Comparison of ENCODE assay signal across 15 cellular contexts in genomic region chr22:39298194-39298987, GRCh38. TPM values are rescaled to one million over a fixed set of nuclear protein-coding genes. Genes with fewer than 3 reads are reported as not detected.
A peak's percentile ranks its signal among the peaks of the same experiment; 100 is the strongest.
DNase-seq lines count a peak whose midpoint lies in the region; ATAC-seq, FAIRE-seq and TF ChIP-seq lines count a peak whose summit lies in the region.
"Had no signal": no experiment of that assay in that cellular context is flagged by ENCODE, and none has a peak within 500 bp of the region (broad histone marks: within the 10 kb centered on the region; RNA-seq: fewer than 3 reads in every experiment).

No MANE protein-coding gene starts in this region.

- H3K36me3 ChIP-seq in SJSA1 (no peaks in the 10 kb centered on the region), skeletal muscle satellite cell (ENCODE audit: insufficient read depth, low read length) (no peaks in the 10 kb centered on the region)

- H3K9me3 ChIP-seq in SJSA1 (replicated peaks) (no peaks in the 10 kb centered on the region), right cardiac atrium (ENCODE audit: control insufficient read depth, low read length) (no peaks in the 10 kb centered on the region), skeletal muscle satellite cell (replicated peaks; ENCODE audit: low read length) (no peaks in the 10 kb centered on the region)
- H3K9me3 ChIP-seq in CD4-positive, alpha-beta T cell (ENCODE audit: control insufficient read depth, low read length), result no peaks in the 10 kb centered on the region

- H3K4me3 ChIP-seq in SJSA1 (no peak overlapping the region), right cardiac atrium (ENCODE audit: low read length) (no peak overlapping the region), skeletal muscle satellite cell (ENCODE audit: low read length) (no peak overlapping the region)

- H3K4me1 Mint-ChIP-seq in CD4-positive, alpha-beta T cell (ENCODE audit: low read depth), result no peaks in the 10 kb centered on the region

- peak; percentile 70 for DNase-seq in ELF-1 (ENCODE audit: low read depth, low spot score)
- DNase-seq in SJSA1 (ENCODE audit: low read depth in 1 of 2, low spot score in 2 of 2), result no peak
- DNase-seq in right cardiac atrium, result peak in 1 of 3 donors; percentile 69
- DNase-seq in CD4-positive, alpha-beta T cell, result no peak
- no peak for DNase-seq in NCI-H345 (lab: John Stamatoyannopoulos, UW)
- DNase-seq in GM19239 (ENCODE audit: insufficient read length, low spot score), result no peak
- no peak for DNase-seq in activated effector memory CD4-positive, alpha-beta T cell treated with anti-CD3 and anti-CD28 coated beads, Interleukin-2, amount 50 U/mL, for 16 hours
- DNase-seq: activated CD8-positive, alpha-beta T cell treated with anti-CD3 and anti-CD28 coated beads for 36 hours; COR-L47; effector memory CD4-positive, alpha-beta T cell; naive B cell; NCI-H524 treated with DMSO at 0.1 percent for 48 hours; T-helper 17 cell had no signal

- intact Hi-C loops in right cardiac atrium (cut with DNase I), result no loop called here
- intact Hi-C loops in CD4-positive, alpha-beta T cell (cut with DNase I, micrococcal nuclease), result no loop called here

- H3K27me3 ChIP-seq in SJSA1 (replicated peaks) (no peaks in the 10 kb centered on the region), right cardiac atrium (ENCODE audit: control insufficient read depth, insufficient read depth) (no peaks in the 10 kb centered on the region), skeletal muscle satellite cell (ENCODE audit: control insufficient read depth, insufficient read depth, low read length) (no peaks in the 10 kb centered on the region)
- H3K27me3 ChIP-seq in CD4-positive, alpha-beta T cell (ENCODE audit: control insufficient read depth, insufficient read depth, low read length), result peaks cover 7% of the 10 kb centered on the region

- no peak for FAIRE-seq in GM19239 (lab: Jason Lieb, UNC)

- H3K4me3 Mint-ChIP-seq in CD4-positive, alpha-beta T cell, result no peak overlapping the region
- H3K4me3 Mint-ChIP-seq: activated CD8-positive, alpha-beta T cell treated with anti-CD3 and anti-CD28 coated beads for 36 hours; activated naive CD8-positive, alpha-beta T cell; T-helper 17 cell had no signal

- 64% methylated on average over 19 of the region's 19 CpGs for WGBS in right cardiac atrium

- H3K9ac ChIP-seq in skeletal muscle satellite cell (ENCODE audit: low read depth, low read length), result peak overlapping the region; percentile 42

- H3K27ac ChIP-seq in SJSA1, result peak overlapping the region; percentile 82
- H3K27ac ChIP-seq in right cardiac atrium (ENCODE audit: low read length), result peak overlapping the region; percentile 51
- no peak overlapping the region for H3K27ac ChIP-seq in CD4-positive, alpha-beta T cell (ENCODE audit: low read depth, low read length)

- TF ChIP-seq CTCF in CD4-positive, alpha-beta T cell (IDR thresholded peaks at IDR 0.05), result no peak

- ATAC-seq in right cardiac atrium, result peak in 1 of 2 donors; percentile 19
- no peak for ATAC-seq in CD4-positive, alpha-beta T cell (ENCODE audit: poor library complexity)
- ATAC-seq: activated CD8-positive, alpha-beta T cell treated with anti-CD3 and anti-CD28 coated beads for 36 hours; T-helper 17 cell had no signal

- H3K27ac Mint-ChIP-seq in CD4-positive, alpha-beta T cell, result no peak overlapping the region
- H3K27ac Mint-ChIP-seq: activated CD8-positive, alpha-beta T cell treated with anti-CD3 and anti-CD28 coated beads for 36 hours; activated naive CD8-positive, alpha-beta T cell; T-helper 17 cell had no signal

- CTCF ChIA-PET in CD4-positive, alpha-beta T cell (lab: Charles Lee), result interaction anchor here (0.7 kb wide), 2 partner anchors 65 to 439 kb away, joined by 3 read pairs; no protein-coding TSS in a partner anchor

- no peaks in the 10 kb centered on the region for H3K36me3 Mint-ChIP-seq in CD4-positive, alpha-beta T cell (ENCODE audit: low read depth)
- H3K36me3 Mint-ChIP-seq: activated naive CD8-positive, alpha-beta T cell; naive B cell had no signal

- peaks cover 37% of the 10 kb centered on the region for H3K27me3 Mint-ChIP-seq in CD4-positive, alpha-beta T cell

- no peak overlapping the region for H3K4me2 ChIP-seq in skeletal muscle satellite cell (ENCODE audit: low read length)

- POLR2A ChIA-PET in CD4-positive, alpha-beta T cell (lab: Charles Lee), result no interaction called here

- H3K9me3 Mint-ChIP-seq in CD4-positive, alpha-beta T cell, result no peaks in the 10 kb centered on the region
- H3K9me3 Mint-ChIP-seq: activated CD8-positive, alpha-beta T cell treated with anti-CD3 and anti-CD28 coated beads for 36 hours; naive B cell had no signal

- H3K4me1 ChIP-seq in SJSA1 (replicated peaks) (peaks cover 54% of the 10 kb centered on the region), right cardiac atrium (ENCODE audit: control insufficient read depth, insufficient read depth, low read length) (peaks cover 2% of the 10 kb centered on the region), skeletal muscle satellite cell (ENCODE audit: control insufficient read depth, insufficient read depth, low read length) (peaks cover 30% of the 10 kb centered on the region)

RNA-seq across cellular contexts. Expression of gene RPL3, which starts 21.0 kb away (rescaled TPM):
- 1,074 and 1,435 TPM in 2 replicates for total RNA-seq in SJSA1 (2014; rRNA removed; shearing (Covaris generic))
- total RNA-seq in right cardiac atrium, result 1,000 to 10,000 TPM in 2 of 4 donors, 100 to 1,000 TPM in 2; 948 to 1,416 (median 984) TPM
- polyA plus RNA-seq in right cardiac atrium, result 1,325 TPM
- 2,395 and 3,503 TPM in 2 replicates for total RNA-seq in skeletal muscle satellite cell (2012; rRNA removed)
- 1,000 to 10,000 TPM; 3,952 to 3,974 TPM for total RNA-seq in CD4-positive, alpha-beta T cell

RNA-seq across cellular contexts. Expression of gene SYNGR1, which starts 51.4 kb away (rescaled TPM):
- total RNA-seq in SJSA1 (2014; rRNA removed; shearing (Covaris generic)), result 8.4 and 18.6 TPM in 2 replicates
- 10 to 100 TPM; 66.4 to 82.0 (median 70.5) TPM for total RNA-seq in right cardiac atrium
- 101 TPM for polyA plus RNA-seq in right cardiac atrium
- 1.7 TPM in 1 of 2 replicates, not detected in the other for total RNA-seq in skeletal muscle satellite cell (2012; rRNA removed)
- total RNA-seq in CD4-positive, alpha-beta T cell, result under 1 TPM; 0.44 to 0.59 TPM

RNA-seq across cellular contexts. Expression of gene PDGFB, which starts 53.6 kb away (rescaled TPM):
- total RNA-seq in SJSA1 (2014; rRNA removed; shearing (Covaris generic)), result 0.13 TPM in 1 of 2 replicates, not detected in the other
- 10 to 100 TPM in 3 of 4 donors, 1 to 10 TPM in 1; 9.3 to 82.1 (median 20.6) TPM for total RNA-seq in right cardiac atrium
- 15.4 TPM for polyA plus RNA-seq in right cardiac atrium
- 0.25 and 0.87 TPM in 2 replicates for total RNA-seq in skeletal muscle satellite cell (2012; rRNA removed)
- total RNA-seq in CD4-positive, alpha-beta T cell, result under 1 TPM; 0.45 to 0.69 TPM
